In genomic region chr13:20704459-20705069, GRCh38 we compare ENCODE assay signal across 9 cellular contexts. TPM values are rescaled to one million over a fixed set of nuclear protein-coding genes. Genes with fewer than 3 reads are reported as not detected.
A peak's percentile ranks its signal among the peaks of the same experiment; 100 is the strongest.
DNase-seq lines count a peak whose midpoint lies in the region; ATAC-seq and TF ChIP-seq lines count a peak whose summit lies in the region.
"Had no signal": no experiment of that assay in that cellular context is flagged by ENCODE, and none has a peak within 500 bp of the region (broad histone marks: within the 10 kb centered on the region; RNA-seq: fewer than 3 reads in every experiment).

No MANE protein-coding gene starts in this region.

- DNase-seq in SK-N-SH (no peak), substantia nigra (lab: John Stamatoyannopoulos, UW) (no peak), NCI-H69 (lab: John Stamatoyannopoulos, UW) (no peak), ureter (ENCODE audit: low spot score) (no peak), mucosa of gallbladder (ENCODE audit: low spot score) (no peak)
- DNase-seq in activated naive CD8-positive, alpha-beta T cell treated with anti-CD3 and anti-CD28 coated beads, Interleukin-2, amount 10 ng/mL, durations not matched to agents 7 days and 5 days = no peak

- H3K79me2 ChIP-seq in SK-N-SH (ENCODE audit: insufficient read depth) = no peaks in the 10 kb centered on the region

- H4K20me1 ChIP-seq in SK-N-SH (ENCODE audit: insufficient read depth) = no peaks in the 10 kb centered on the region
- H4K20me1 ChIP-seq: BLaER1 had no signal

- peaks cover 4% of the 10 kb centered on the region for H3K4me1 Mint-ChIP-seq in activated naive CD8-positive, alpha-beta T cell treated with anti-CD3 and anti-CD28 coated beads, Interleukin-2, amount 10 ng/mL, durations not matched to agents 7 days and 5 days

- no peak for TF ChIP-seq EP300 in SK-N-SH (IDR thresholded peaks at IDR 0.05; ENCODE audit: borderline replicate concordance in 1 of 2, low read depth in 1 of 2, low read length in 1 of 2)

- peak overlapping the region; percentile 70 for H3K4me3 Mint-ChIP-seq in activated naive CD8-positive, alpha-beta T cell treated with anti-CD3 and anti-CD28 coated beads, Interleukin-2, amount 10 ng/mL, durations not matched to agents 7 days and 5 days

- no peak for TF ChIP-seq CTCF in SK-N-SH (IDR thresholded peaks at IDR 0.05)

- no peaks in the 10 kb centered on the region for H3K9me3 ChIP-seq in SK-N-SH
- H3K9me3 ChIP-seq: BLaER1 had no signal

- H3K27me3 ChIP-seq in SK-N-SH (ENCODE audit: insufficient read depth) = no peaks in the 10 kb centered on the region
- H3K27me3 ChIP-seq: BLaER1 had no signal

- H3K36me3 ChIP-seq in SK-N-SH (replicated peaks in 1 of 2; ENCODE audit: control insufficient read depth in 1 of 2, insufficient read depth in 2 of 2, low read length in 1 of 2) = no peaks in the 10 kb centered on the region
- H3K36me3 ChIP-seq: BLaER1 had no signal

- H3K27ac ChIP-seq in SK-N-SH (ENCODE audit: low read depth in 2 of 2, low read length in 1 of 2) (no peak overlapping the region), substantia nigra (ENCODE audit: low read depth, low read length, poor library complexity, severe bottlenecking) (peak overlapping the region; percentile 58)

- POLR2A ChIA-PET in SK-N-SH (lab: Yijun Ruan, JAX) = interaction anchor here (1.0 kb wide), 1 partner anchor 899 kb away, joined by 3 read pairs; the partner anchor contains the start of gene MICU2
- POLR2A ChIA-PET in activated naive CD8-positive, alpha-beta T cell treated with anti-CD3 and anti-CD28 coated beads, Interleukin-2, amount 10 ng/mL, durations not matched to agents 7 days and 5 days (lab: Charles Lee) = interaction anchor here (0.6 to 0.9 kb wide), 3 partner anchors 199 to 595 kb away, joined by 3 to 4 read pairs (median 4); no protein-coding TSS in a partner anchor

- CTCF ChIA-PET in SK-N-SH (lab: Yijun Ruan, JAX) = interaction anchor here (0.8 to 1.3 kb wide), 4 partner anchors 10 to 210 kb away, joined by 3 to 8 read pairs (median 3); no protein-coding TSS in a partner anchor

- 58% methylated on average over 11 of the region's 20 CpGs for WGBS in SK-N-SH (ENCODE audit: low lambda C conversion rate)

- H3K9ac ChIP-seq in SK-N-SH = no peak overlapping the region

- no peaks in the 10 kb centered on the region for H3K9me3 Mint-ChIP-seq in activated naive CD8-positive, alpha-beta T cell treated with anti-CD3 and anti-CD28 coated beads, Interleukin-2, amount 10 ng/mL, durations not matched to agents 7 days and 5 days

- no peak overlapping the region for H3K27ac Mint-ChIP-seq in activated naive CD8-positive, alpha-beta T cell treated with anti-CD3 and anti-CD28 coated beads, Interleukin-2, amount 10 ng/mL, durations not matched to agents 7 days and 5 days

- H3K27me3 Mint-ChIP-seq in activated naive CD8-positive, alpha-beta T cell treated with anti-CD3 and anti-CD28 coated beads, Interleukin-2, amount 10 ng/mL, durations not matched to agents 7 days and 5 days = peaks cover 28% of the 10 kb centered on the region

- TF ChIP-seq RAD21 in SK-N-SH (IDR thresholded peaks at IDR 0.05; ENCODE audit: low read length) = no peak

- H3K4me3 ChIP-seq in SK-N-SH (ENCODE audit: low read depth in 2 of 2, low read length in 1 of 2) = peak overlapping the region in 1 of 2 experiments; percentile 23; a peak in 1 of 4 replicates
- H3K4me3 ChIP-seq in iPS-11a (ENCODE audit: low read depth, low read length) = peak overlapping the region; percentile 18

- peaks cover 14% of the 10 kb centered on the region for H3F3A ChIP-seq in SK-N-SH (replicated peaks; ENCODE audit: insufficient read depth)

- peak; percentile 2; the same call in 2 of the 3 replicates for ATAC-seq in SK-N-SH treated with all-trans-retinoic acid at 6 μM for 48 hours
- peak; percentile 1 for ATAC-seq in activated naive CD8-positive, alpha-beta T cell treated with anti-CD3 and anti-CD28 coated beads, Interleukin-2, amount 10 ng/mL, durations not matched to agents 7 days and 5 days (ENCODE audit: low read depth)

- no peak overlapping the region for H3K4me2 ChIP-seq in SK-N-SH

- H3K9me2 ChIP-seq in SK-N-SH = no peaks in the 10 kb centered on the region

- peaks cover 9 to 10% of the 10 kb centered on the region in 2 experiments; a peak in 3 of 4 replicates for H3K4me1 ChIP-seq in SK-N-SH (ENCODE audit: control insufficient read depth in 1 of 2, insufficient read depth in 2 of 2, low read depth in 1 of 2, low read length in 1 of 2)

- H3K36me3 Mint-ChIP-seq in activated naive CD8-positive, alpha-beta T cell treated with anti-CD3 and anti-CD28 coated beads, Interleukin-2, amount 10 ng/mL, durations not matched to agents 7 days and 5 days = no peaks in the 10 kb centered on the region

- H2AFZ ChIP-seq in SK-N-SH (ENCODE audit: low read depth) = no peak overlapping the region

TF ChIP-seq in SK-N-SH treated with all-trans-retinoic acid at 6 μM for 48 hours, 23 proteins besides CTCF, POLR2A, EP300 and RAD21:
- TF ChIP-seq CSRNP3 (CRISPR knock-in tag; IDR thresholded peaks at IDR 0.05) (no peak), ZC3H10 (CRISPR knock-in tag; IDR thresholded peaks at IDR 0.05) (no peak), RARB (CRISPR knock-in tag; IDR thresholded peaks at IDR 0.05) (no peak), POU6F1 (CRISPR knock-in tag; IDR thresholded peaks at IDR 0.05; ENCODE audit: borderline replicate concordance, low read depth) (no peak), ISL1 (CRISPR knock-in tag; IDR thresholded peaks at IDR 0.05) (no peak), GLIS3 (CRISPR knock-in tag; IDR thresholded peaks at IDR 0.05) (no peak)

TF ChIP-seq in SK-N-SH, 30 proteins besides CTCF, POLR2A, EP300 and RAD21:
- TF ChIP-seq TCF12 (IDR thresholded peaks at IDR 0.05) (no peak), USF1 (IDR thresholded peaks at IDR 0.05; ENCODE audit: borderline replicate concordance, low read depth) (no peak), NFIC (IDR thresholded peaks at IDR 0.05; ENCODE audit: borderline replicate concordance) (no peak), REST (IDR thresholded peaks at IDR 0.05; ENCODE audit: low read depth, low read length) (no peak), SIN3A (IDR thresholded peaks at IDR 0.05; ENCODE audit: borderline replicate concordance, low read depth, low read length) (no peak), GABPA (IDR thresholded peaks at IDR 0.05; ENCODE audit: low read depth) (no peak)

RNA-seq across cellular contexts. Expression of gene IL17D, which starts 1.1 kb away (rescaled TPM):
- 1.6 and 2.3 TPM in 2 replicates for polyA plus RNA-seq in SK-N-SH (2012; rRNA removed)
- 1.9 and 2.8 TPM in 2 replicates for polyA plus RNA-seq in SK-N-SH (2012; cell fraction: cytosol; rRNA removed)
- polyA plus RNA-seq in SK-N-SH (2012; cell fraction: nucleus; rRNA removed) = 1.7 and 1.9 TPM in 2 replicates
- total RNA-seq in activated naive CD8-positive, alpha-beta T cell treated with anti-CD3 and anti-CD28 coated beads, Interleukin-2, amount 10 ng/mL, durations not matched to agents 7 days and 5 days = not detected
- total RNA-seq in ureter (3.9 TPM), mucosa of gallbladder (7.1 TPM)
